Comparison of ENCODE assay signal across 19 cellular contexts in genomic region chr13:112771139-112771876, GRCh38.
DNase-seq lines count a peak whose midpoint lies in the region; ATAC-seq and TF ChIP-seq lines count a peak whose summit lies in the region.
"Had no signal": no experiment of that assay in that cellular context is flagged by ENCODE, and none has a peak within 500 bp of the region (broad histone marks: within the 10 kb centered on the region; RNA-seq: fewer than 3 reads in every experiment).

No MANE protein-coding gene starts in this region.

- no peak overlapping the region for H2BK5ac ChIP-seq in neuronal stem cell (ENCODE audit: low read length)

- no peak for ATAC-seq in GM21723 (IDR thresholded peaks at IDR 0.05; ENCODE audit: unreplicated experiment)
- ATAC-seq: K562, Panc1 had no signal

- peak overlapping the region; percentile 83 for H3K27ac ChIP-seq in left ventricle myocardium inferior (replicated peaks)
- H3K27ac ChIP-seq in neuronal stem cell (replicated peaks; ENCODE audit: low read length), result no peak overlapping the region
- H3K27ac ChIP-seq: parathyroid adenoma, sigmoid colon, suprapubic skin had no signal

- H2BK120ac ChIP-seq in neuronal stem cell (ENCODE audit: low read depth, low read length), result no peak overlapping the region

- H3K4me1 ChIP-seq in left ventricle myocardium inferior, result peaks cover 75% of the 10 kb centered on the region
- peaks cover 0 to 27% of the 10 kb centered on the region in 2 donors for H3K4me1 ChIP-seq in neuronal stem cell (ENCODE audit: control insufficient read depth in 2 of 2, insufficient read depth in 1 of 2, low read depth in 1 of 2, low read length in 2 of 2)
- H3K4me1 ChIP-seq: parathyroid adenoma, sigmoid colon had no signal

- H3K18ac ChIP-seq in neuronal stem cell (ENCODE audit: low read length), result no peak overlapping the region

- peak overlapping the region; percentile 35 for H3K9ac ChIP-seq in neuronal stem cell (ENCODE audit: low read depth, low read length, poor library complexity)
- H3K9ac ChIP-seq: parathyroid adenoma had no signal

- H4K91ac ChIP-seq in neuronal stem cell (ENCODE audit: low read depth, low read length, poor library complexity), result no peak overlapping the region

- H3K4ac ChIP-seq in neuronal stem cell (ENCODE audit: low read length), result no peak overlapping the region

- no peak for TF ChIP-seq CTCF in left ventricle myocardium inferior (IDR thresholded peaks at IDR 0.05; ENCODE audit: borderline replicate concordance)

- no peak overlapping the region for H2AFZ ChIP-seq in neuronal stem cell (ENCODE audit: low read length)
- H2AFZ ChIP-seq: parathyroid adenoma had no signal

- intact Hi-C loops in left ventricle myocardium inferior (cut with micrococcal nuclease), result no loop called here

- WGBS in neuronal stem cell (ENCODE audit: extremely low coverage in 2 of 2, insufficient read length in 2 of 2, insufficient replicate concordance in 1 of 2), 2 donors, result no CpG with 5 or more reads among the region's 20 CpGs

- H3K4me2 ChIP-seq in neuronal stem cell (ENCODE audit: insufficient read depth, low read length, poor library complexity, severe bottlenecking), result no peak overlapping the region

- no peak overlapping the region for H3K23ac ChIP-seq in neuronal stem cell (ENCODE audit: low read depth, low read length, poor library complexity)

- no peak overlapping the region for H2AK5ac ChIP-seq in neuronal stem cell (ENCODE audit: low read depth, low read length)

- no peaks in the 10 kb centered on the region for H3K36me3 ChIP-seq in left ventricle myocardium inferior
- no peaks in the 10 kb centered on the region for H3K36me3 ChIP-seq in neuronal stem cell (replicated peaks in 1 of 2; ENCODE audit: control insufficient read depth in 2 of 2, insufficient read depth in 2 of 2, low read length in 2 of 2)
- H3K36me3 ChIP-seq: sigmoid colon, suprapubic skin had no signal

- no peak overlapping the region for H2BK12ac ChIP-seq in neuronal stem cell (ENCODE audit: low read length)

- H3K27me3 ChIP-seq in left ventricle myocardium inferior (ENCODE audit: low read depth) (no peaks in the 10 kb centered on the region), neuronal stem cell (ENCODE audit: control insufficient read depth in 3 of 3, insufficient read depth in 3 of 3, low read depth in 1 of 3, low read length in 3 of 3) (peaks cover 0 to 4% (median 0%) of the 10 kb centered on the region in 3 experiments)
- H3K27me3 ChIP-seq: sigmoid colon, suprapubic skin had no signal

- no peak overlapping the region for H2BK15ac ChIP-seq in neuronal stem cell (ENCODE audit: low read length)

- peaks cover 3% of the 10 kb centered on the region for H3K79me1 ChIP-seq in neuronal stem cell (ENCODE audit: low read depth, low read length)

- H3K9me3 ChIP-seq in left ventricle myocardium inferior (replicated peaks) (no peaks in the 10 kb centered on the region), neuronal stem cell (replicated peaks in 1 of 2; ENCODE audit: control insufficient read depth in 2 of 2, insufficient read depth in 1 of 2, low read depth in 1 of 2, low read length in 2 of 2) (no peaks in the 10 kb centered on the region)
- H3K9me3 ChIP-seq: sigmoid colon, suprapubic skin had no signal

- peak; percentile 37 for DNase-seq in COR-L47 (lab: John Stamatoyannopoulos, UW)
- peak; percentile 31 for DNase-seq in NCI-H1092 (lab: John Stamatoyannopoulos, UW)
- no peak for DNase-seq in left ventricle myocardium inferior
- no peak for DNase-seq in neuronal stem cell (ENCODE audit: low spot score)
- DNase-seq in D341Med (ENCODE audit: low spot score), result no peak
- DNase-seq in LoVo (ENCODE audit: low spot score), result no peak
- DNase-seq in activated CD4-positive, CD25-positive, alpha-beta regulatory T cell treated with anti-CD3 and anti-CD28 coated beads, Interleukin-2, amount 50 U/mL, for 72 hours, result no peak
- DNase-seq: activated CD4-positive, alpha-beta T cell treated with anti-CD3 and anti-CD28 coated beads, Interleukin-2, amount 10 ng/mL, durations not matched to agents 7 days and 5 days; anterior cingulate cortex; central memory CD4-positive, alpha-beta T cell; DMS153; GF-D8; NCI-H345; sigmoid colon had no signal

- no peak overlapping the region for H4K8ac ChIP-seq in neuronal stem cell (ENCODE audit: low read depth, low read length)

- H3K4me3 ChIP-seq in left ventricle myocardium inferior (peak overlapping the region; percentile 17), neuronal stem cell (ENCODE audit: low read length in 2 of 2) (no peak overlapping the region)
- H3K4me3 ChIP-seq: K562, sigmoid colon, suprapubic skin had no signal

- H3K14ac ChIP-seq in neuronal stem cell (ENCODE audit: low read length), result no peak overlapping the region

Comparison
In these comparisons a context has a peak if more than half of its experiments do, and no peak if none do; other contexts are left out.
1. DNase-seq: peak in COR-L47 (single experiment) and NCI-H1092 (single experiment); none in left ventricle myocardium inferior (single experiment), neuronal stem cell (single experiment), D341Med (single experiment), LoVo (single experiment) and activated CD4-positive, CD25-positive, alpha-beta regulatory T cell treated with anti-CD3 and anti-CD28 coated beads, Interleukin-2, amount 50 U/mL, for 72 hours (single experiment).